ENCODE assay signal across 19 cellular contexts in genomic region chr9:108484468-108484867, GRCh38.
DNase-seq lines count a peak whose midpoint lies in the region; FAIRE-seq and TF ChIP-seq lines count a peak whose summit lies in the region.
"Had no signal": no experiment of that assay in that cellular context is flagged by ENCODE, and none has a peak within 500 bp of the region (broad histone marks: within the 10 kb centered on the region; RNA-seq: fewer than 3 reads in every experiment).

No MANE protein-coding gene starts in this region.

- no peak overlapping the region for H2BK12ac ChIP-seq in mesenchymal stem cell (ENCODE audit: low read length in 2 of 2)

- H3K36me3 ChIP-seq in mesenchymal stem cell (ENCODE audit: control insufficient read depth in 1 of 2, insufficient read depth in 2 of 2, low read depth in 1 of 2, low read length in 2 of 2), result no peaks in the 10 kb centered on the region

- no CpG with 5 or more reads among the region's 1 CpG for WGBS in mesenchymal stem cell

- H3K79me1 ChIP-seq in mesenchymal stem cell (replicated peaks; ENCODE audit: low read length, poor library complexity, severe bottlenecking), result no peaks in the 10 kb centered on the region

- H3K14ac ChIP-seq in mesenchymal stem cell (ENCODE audit: low read length in 2 of 2), result no peak overlapping the region

- no peak overlapping the region for H4K8ac ChIP-seq in mesenchymal stem cell (ENCODE audit: low read length)

- H2BK120ac ChIP-seq in mesenchymal stem cell (ENCODE audit: low read depth, low read length), result no peak overlapping the region

- no peak overlapping the region for H3K27ac ChIP-seq in mesenchymal stem cell (ENCODE audit: low read length, poor library complexity, severe bottlenecking)
- H3K27ac ChIP-seq: HL-60 had no signal

- H3K23ac ChIP-seq in mesenchymal stem cell (ENCODE audit: low read length in 2 of 2), result no peak overlapping the region

- TF ChIP-seq CTCF in epithelial cell of esophagus (IDR thresholded peaks at IDR 0.05; ENCODE audit: insufficient read depth, low read depth, low read length, missing control alignments), result no peak

- no peak overlapping the region for H3K4me3 ChIP-seq in epithelial cell of esophagus (ENCODE audit: low read length)
- H3K4me3 ChIP-seq in mesenchymal stem cell (ENCODE audit: insufficient read depth in 1 of 2, low read depth in 1 of 2, low read length in 2 of 2), result no peak overlapping the region

- H3K27me3 ChIP-seq in mesenchymal stem cell (ENCODE audit: control insufficient read depth in 1 of 2, insufficient read depth in 1 of 2, low read length in 2 of 2), result no peaks in the 10 kb centered on the region

- no peak for FAIRE-seq in RCC 7860 (lab: Jason Lieb, UNC)
- FAIRE-seq: A204.1, G401.6, GM12892 had no signal

- no peak overlapping the region for H2AK5ac ChIP-seq in mesenchymal stem cell (ENCODE audit: low read length, severe bottlenecking)

- intact Hi-C loops in posterior cingulate gyrus (cut with DNase I), result no loop called here

- H4K91ac ChIP-seq in mesenchymal stem cell (ENCODE audit: low read length), result no peak overlapping the region

- no peak overlapping the region for H2AFZ ChIP-seq in mesenchymal stem cell (ENCODE audit: low read depth, low read length)

- H2BK15ac ChIP-seq in mesenchymal stem cell (ENCODE audit: low read depth, poor library complexity, severe bottlenecking), result peak overlapping the region; percentile 64

- no peaks in the 10 kb centered on the region for H3K9me3 ChIP-seq in mesenchymal stem cell (ENCODE audit: control insufficient read depth, low read length)

- no peak overlapping the region for H2BK5ac ChIP-seq in mesenchymal stem cell (ENCODE audit: low read depth, low read length, poor library complexity, severe bottlenecking)

- DNase-seq in NCI-H2171 (lab: John Stamatoyannopoulos, UW) (peak; percentile 51), NCI-H69 (lab: John Stamatoyannopoulos, UW) (peak; percentile 37), epithelial cell of esophagus (ENCODE audit: low read depth) (peak; percentile 89), mesenchymal stem cell (no peak), posterior cingulate gyrus (no peak), NCI-H446 (lab: John Stamatoyannopoulos, UW) (no peak), RCC 7860 (ENCODE audit: low spot score) (no peak)
- DNase-seq: C1 segment of cervical spinal cord; Calu3; CD4-positive, alpha-beta T cell; DMS153; DMS79 treated with DMSO at 0.1 percent for 48 hours; EL; GOT3; H9 had no signal

- H3K4ac ChIP-seq in mesenchymal stem cell (ENCODE audit: low read depth in 1 of 2, low read length in 2 of 2), result no peak overlapping the region

- H3K4me1 ChIP-seq in mesenchymal stem cell (ENCODE audit: control insufficient read depth, insufficient read depth, low read depth, low read length), result peaks cover 7% of the 10 kb centered on the region

- no peak overlapping the region for H3K9ac ChIP-seq in mesenchymal stem cell (ENCODE audit: low read length)

- H3K18ac ChIP-seq in mesenchymal stem cell (ENCODE audit: low read depth in 1 of 2, low read length in 2 of 2), result no peak overlapping the region

- H3K4me2 ChIP-seq in mesenchymal stem cell (ENCODE audit: low read length, poor library complexity, severe bottlenecking), result no peak overlapping the region

Comparison
In these comparisons a context has a peak if more than half of its experiments do, and no peak if none do; other contexts are left out.
1. DNase-seq: peak in NCI-H2171 (single experiment), NCI-H69 (single experiment) and epithelial cell of esophagus (single experiment); none in mesenchymal stem cell (single experiment), posterior cingulate gyrus (0 of 10), NCI-H446 (0 of 2) and RCC 7860 (single experiment).